Comparison of ENCODE assay signal across 1 cellular context in genomic region chr3:109336272-109336957, GRCh38.
TF ChIP-seq lines count a peak whose summit lies in the region.

No MANE protein-coding gene starts in this region.

TF ChIP-seq in WTC11, 78 proteins besides CTCF, POLR2A, EP300 and RAD21 (continued from another document):
- TF ChIP-seq AFF4 (CRISPR knock-in tag; IDR thresholded peaks at IDR 0.05; ENCODE audit: borderline replicate concordance) (peak; percentile 19; the same call in 1 of the 2 replicates), RELA (CRISPR knock-in tag; IDR thresholded peaks at IDR 0.05; ENCODE audit: borderline replicate concordance) (no peak), KAT7 (CRISPR knock-in tag; IDR thresholded peaks at IDR 0.05; ENCODE audit: borderline replicate concordance) (0 out of 2 replicates have a peak, but pooled peaks have one; percentile 26), ELF4 (CRISPR knock-in tag; IDR thresholded peaks at IDR 0.05; ENCODE audit: low read depth) (0 out of 2 replicates have a peak, but pooled peaks have one; percentile 14), ZNF671 (CRISPR knock-in tag; IDR thresholded peaks at IDR 0.05) (no peak)
- TF ChIP-seq, protein P1, sequence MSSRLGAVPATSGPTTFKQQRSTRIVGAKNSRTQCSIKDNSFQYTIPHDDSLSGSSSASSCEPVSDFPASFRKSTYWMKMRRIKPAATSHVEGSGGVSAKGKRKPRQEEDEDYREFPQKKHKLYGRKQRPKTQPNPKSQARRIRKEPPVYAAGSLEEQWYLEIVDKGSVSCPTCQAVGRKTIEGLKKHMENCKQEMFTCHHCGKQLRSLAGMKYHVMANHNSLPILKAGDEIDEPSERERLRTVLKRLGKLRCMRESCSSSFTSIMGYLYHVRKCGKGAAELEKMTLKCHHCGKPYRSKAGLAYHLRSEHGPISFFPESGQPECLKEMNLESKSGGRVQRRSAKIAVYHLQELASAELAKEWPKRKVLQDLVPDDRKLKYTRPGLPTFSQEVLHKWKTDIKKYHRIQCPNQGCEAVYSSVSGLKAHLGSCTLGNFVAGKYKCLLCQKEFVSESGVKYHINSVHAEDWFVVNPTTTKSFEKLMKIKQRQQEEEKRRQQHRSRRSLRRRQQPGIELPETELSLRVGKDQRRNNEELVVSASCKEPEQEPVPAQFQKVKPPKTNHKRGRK (CRISPR knock-in tag; IDR thresholded peaks at IDR 0.05; ENCODE audit: borderline replicate concordance), result no peak
- TF ChIP-seq, protein P2, sequence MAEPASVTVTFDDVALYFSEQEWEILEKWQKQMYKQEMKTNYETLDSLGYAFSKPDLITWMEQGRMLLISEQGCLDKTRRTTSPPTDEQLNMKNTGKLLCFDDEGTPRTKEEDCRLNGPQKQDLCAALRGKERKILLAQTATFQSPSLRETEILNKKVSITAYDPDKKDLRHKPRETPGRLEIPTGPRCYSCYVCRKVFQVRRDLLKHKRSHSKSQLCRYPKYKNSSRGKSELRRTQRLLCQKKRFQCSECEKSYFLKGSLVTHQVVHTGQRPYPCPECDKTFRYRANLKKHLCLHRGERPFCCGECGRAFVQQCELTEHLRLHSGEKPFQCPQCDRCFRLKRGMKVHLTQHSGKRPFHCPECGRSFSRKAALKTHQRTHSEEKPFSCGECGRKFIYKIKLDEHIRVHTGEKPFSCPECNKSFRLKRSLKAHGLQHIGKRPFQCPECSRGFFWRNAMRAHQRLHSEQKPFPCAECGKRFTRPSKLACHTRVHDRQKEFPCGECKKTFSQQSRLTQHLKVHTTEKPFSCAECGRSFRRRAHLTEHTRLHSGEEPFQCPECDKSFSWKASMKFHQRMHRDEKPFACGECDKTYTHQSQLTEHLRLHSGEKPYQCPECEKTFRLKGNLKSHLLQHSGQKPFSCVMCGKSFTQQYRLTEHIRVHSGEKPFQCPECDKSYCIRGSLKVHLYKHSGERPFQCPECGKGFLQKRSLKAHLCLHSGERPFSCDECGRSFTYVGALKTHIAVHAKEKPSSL (CRISPR knock-in tag; conservative IDR thresholded peaks at IDR 0.05), result 0 out of 2 replicates have a peak, but pooled peaks have one; percentile 5
